Comparison of ENCODE assay signal across 2 cellular contexts in the genomic region with DNA sequence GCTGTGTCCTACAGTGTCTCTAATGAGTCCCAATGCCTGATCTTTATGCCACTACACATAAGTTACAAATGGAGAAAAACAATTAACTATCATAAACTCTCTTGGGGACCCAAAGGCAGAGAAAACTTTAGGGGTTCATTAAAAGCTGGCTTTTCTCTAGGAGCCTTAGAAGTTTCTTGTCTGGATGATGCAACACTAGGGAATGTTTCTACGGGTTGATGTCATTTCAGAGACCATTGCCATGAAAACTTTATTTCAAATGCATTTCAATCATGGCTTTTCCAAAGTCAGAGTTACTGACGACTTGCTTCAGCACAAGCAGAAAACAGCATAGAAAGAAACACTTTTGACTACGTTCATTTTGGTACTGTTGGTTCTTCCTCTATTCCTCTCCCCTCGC.
TF ChIP-seq lines count a peak whose summit lies in the region.

No MANE protein-coding gene starts in this region.

TF ChIP-seq in GM23338, 12 proteins besides CTCF, POLR2A, EP300 and RAD21 (continued from another document):
- TF ChIP-seq, protein P1, sequence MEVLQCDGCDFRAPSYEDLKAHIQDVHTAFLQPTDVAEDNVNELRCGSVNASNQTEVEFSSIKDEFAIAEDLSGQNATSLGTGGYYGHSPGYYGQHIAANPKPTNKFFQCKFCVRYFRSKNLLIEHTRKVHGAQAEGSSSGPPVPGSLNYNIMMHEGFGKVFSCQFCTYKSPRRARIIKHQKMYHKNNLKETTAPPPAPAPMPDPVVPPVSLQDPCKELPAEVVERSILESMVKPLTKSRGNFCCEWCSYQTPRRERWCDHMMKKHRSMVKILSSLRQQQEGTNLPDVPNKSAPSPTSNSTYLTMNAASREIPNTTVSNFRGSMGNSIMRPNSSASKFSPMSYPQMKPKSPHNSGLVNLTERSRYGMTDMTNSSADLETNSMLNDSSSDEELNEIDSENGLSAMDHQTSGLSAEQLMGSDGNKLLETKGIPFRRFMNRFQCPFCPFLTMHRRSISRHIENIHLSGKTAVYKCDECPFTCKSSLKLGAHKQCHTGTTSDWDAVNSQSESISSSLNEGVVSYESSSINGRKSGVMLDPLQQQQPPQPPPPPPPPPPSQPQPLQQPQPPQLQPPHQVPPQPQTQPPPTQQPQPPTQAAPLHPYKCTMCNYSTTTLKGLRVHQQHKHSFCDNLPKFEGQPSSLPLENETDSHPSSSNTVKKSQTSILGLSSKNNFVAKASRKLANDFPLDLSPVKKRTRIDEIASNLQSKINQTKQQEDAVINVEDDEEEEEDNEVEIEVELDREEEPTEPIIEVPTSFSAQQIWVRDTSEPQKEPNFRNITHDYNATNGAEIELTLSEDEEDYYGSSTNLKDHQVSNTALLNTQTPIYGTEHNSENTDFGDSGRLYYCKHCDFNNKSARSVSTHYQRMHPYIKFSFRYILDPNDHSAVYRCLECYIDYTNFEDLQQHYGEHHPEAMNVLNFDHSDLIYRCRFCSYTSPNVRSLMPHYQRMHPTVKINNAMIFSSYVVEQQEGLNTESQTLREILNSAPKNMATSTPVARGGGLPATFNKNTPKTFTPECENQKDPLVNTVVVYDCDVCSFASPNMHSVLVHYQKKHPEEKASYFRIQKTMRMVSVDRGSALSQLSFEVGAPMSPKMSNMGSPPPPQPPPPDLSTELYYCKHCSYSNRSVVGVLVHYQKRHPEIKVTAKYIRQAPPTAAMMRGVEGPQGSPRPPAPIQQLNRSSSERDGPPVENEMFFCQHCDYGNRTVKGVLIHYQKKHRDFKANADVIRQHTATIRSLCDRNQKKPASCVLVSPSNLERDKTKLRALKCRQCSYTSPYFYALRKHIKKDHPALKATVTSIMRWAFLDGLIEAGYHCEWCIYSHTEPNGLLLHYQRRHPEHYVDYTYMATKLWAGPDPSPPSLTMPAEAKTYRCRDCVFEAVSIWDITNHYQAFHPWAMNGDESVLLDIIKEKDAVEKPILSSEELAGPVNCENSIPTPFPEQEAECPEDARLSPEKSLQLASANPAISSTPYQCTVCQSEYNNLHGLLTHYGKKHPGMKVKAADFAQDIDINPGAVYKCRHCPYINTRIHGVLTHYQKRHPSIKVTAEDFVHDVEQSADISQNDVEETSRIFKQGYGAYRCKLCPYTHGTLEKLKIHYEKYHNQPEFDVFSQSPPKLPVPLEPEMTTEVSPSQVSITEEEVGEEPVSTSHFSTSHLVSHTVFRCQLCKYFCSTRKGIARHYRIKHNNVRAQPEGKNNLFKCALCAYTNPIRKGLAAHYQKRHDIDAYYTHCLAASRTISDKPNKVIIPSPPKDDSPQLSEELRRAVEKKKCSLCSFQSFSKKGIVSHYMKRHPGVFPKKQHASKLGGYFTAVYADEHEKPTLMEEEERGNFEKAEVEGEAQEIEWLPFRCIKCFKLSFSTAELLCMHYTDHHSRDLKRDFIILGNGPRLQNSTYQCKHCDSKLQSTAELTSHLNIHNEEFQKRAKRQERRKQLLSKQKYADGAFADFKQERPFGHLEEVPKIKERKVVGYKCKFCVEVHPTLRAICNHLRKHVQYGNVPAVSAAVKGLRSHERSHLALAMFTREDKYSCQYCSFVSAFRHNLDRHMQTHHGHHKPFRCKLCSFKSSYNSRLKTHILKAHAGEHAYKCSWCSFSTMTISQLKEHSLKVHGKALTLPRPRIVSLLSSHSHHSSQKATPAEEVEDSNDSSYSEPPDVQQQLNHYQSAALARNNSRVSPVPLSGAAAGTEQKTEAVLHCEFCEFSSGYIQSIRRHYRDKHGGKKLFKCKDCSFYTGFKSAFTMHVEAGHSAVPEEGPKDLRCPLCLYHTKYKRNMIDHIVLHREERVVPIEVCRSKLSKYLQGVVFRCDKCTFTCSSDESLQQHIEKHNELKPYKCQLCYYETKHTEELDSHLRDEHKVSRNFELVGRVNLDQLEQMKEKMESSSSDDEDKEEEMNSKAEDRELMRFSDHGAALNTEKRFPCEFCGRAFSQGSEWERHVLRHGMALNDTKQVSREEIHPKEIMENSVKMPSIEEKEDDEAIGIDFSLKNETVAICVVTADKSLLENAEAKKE (CRISPR knock-in tag; IDR thresholded peaks at IDR 0.05): no peak
- TF ChIP-seq STAT1 (IDR thresholded peaks at IDR 0.05; ENCODE audit: unreplicated experiment): no peak

TF ChIP-seq in HEK293, 187 proteins besides CTCF, POLR2A, EP300 and RAD21 (continued from another document):
- TF ChIP-seq, protein P2, sequence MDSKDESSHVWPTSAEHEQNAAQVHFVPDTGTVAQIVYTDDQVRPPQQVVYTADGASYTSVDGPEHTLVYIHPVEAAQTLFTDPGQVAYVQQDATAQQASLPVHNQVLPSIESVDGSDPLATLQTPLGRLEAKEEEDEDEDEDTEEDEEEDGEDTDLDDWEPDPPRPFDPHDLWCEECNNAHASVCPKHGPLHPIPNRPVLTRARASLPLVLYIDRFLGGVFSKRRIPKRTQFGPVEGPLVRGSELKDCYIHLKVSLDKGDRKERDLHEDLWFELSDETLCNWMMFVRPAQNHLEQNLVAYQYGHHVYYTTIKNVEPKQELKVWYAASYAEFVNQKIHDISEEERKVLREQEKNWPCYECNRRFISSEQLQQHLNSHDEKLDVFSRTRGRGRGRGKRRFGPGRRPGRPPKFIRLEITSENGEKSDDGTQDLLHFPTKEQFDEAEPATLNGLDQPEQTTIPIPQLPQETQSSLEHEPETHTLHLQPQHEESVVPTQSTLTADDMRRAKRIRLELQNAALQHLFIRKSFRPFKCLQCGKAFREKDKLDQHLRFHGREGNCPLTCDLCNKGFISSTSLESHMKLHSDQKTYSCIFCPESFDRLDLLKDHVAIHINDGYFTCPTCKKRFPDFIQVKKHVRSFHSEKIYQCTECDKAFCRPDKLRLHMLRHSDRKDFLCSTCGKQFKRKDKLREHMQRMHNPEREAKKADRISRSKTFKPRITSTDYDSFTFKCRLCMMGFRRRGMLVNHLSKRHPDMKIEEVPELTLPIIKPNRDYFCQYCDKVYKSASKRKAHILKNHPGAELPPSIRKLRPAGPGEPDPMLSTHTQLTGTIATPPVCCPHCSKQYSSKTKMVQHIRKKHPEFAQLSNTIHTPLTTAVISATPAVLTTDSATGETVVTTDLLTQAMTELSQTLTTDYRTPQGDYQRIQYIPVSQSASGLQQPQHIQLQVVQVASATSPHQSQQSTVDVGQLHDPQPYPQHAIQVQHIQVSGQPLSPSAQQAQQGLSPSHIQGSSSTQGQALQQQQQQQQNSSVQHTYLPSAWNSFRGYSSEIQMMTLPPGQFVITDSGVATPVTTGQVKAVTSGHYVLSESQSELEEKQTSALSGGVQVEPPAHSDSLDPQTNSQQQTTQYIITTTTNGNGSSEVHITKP (tag by site-specific recombination; IDR thresholded peaks at IDR 0.05): peak; percentile 56
- TF ChIP-seq ZNF214 (tag by site-specific recombination; IDR thresholded peaks at IDR 0.05; ENCODE audit: borderline replicate concordance) (no peak), ZNF600 (tag by site-specific recombination; IDR thresholded peaks at IDR 0.05) (no peak), ZNF112 (tag by site-specific recombination; IDR thresholded peaks at IDR 0.05) (no peak), KLF8 (tag by site-specific recombination; IDR thresholded peaks at IDR 0.05) (no peak), ZNF302 (tag by site-specific recombination; IDR thresholded peaks at IDR 0.05; ENCODE audit: low read depth) (no peak), ZNF335 (tag by site-specific recombination; conservative IDR thresholded peaks at IDR 0.05) (peak; percentile 68), ZNF48 (tag by site-specific recombination; IDR thresholded peaks at IDR 0.05) (no peak), MEIS1 (CRISPR knock-in tag; IDR thresholded peaks at IDR 0.05; ENCODE audit: borderline replicate concordance) (no peak), ZNF560 (tag by site-specific recombination; IDR thresholded peaks at IDR 0.05; ENCODE audit: borderline replicate concordance) (no peak)
- TF ChIP-seq, protein P3, sequence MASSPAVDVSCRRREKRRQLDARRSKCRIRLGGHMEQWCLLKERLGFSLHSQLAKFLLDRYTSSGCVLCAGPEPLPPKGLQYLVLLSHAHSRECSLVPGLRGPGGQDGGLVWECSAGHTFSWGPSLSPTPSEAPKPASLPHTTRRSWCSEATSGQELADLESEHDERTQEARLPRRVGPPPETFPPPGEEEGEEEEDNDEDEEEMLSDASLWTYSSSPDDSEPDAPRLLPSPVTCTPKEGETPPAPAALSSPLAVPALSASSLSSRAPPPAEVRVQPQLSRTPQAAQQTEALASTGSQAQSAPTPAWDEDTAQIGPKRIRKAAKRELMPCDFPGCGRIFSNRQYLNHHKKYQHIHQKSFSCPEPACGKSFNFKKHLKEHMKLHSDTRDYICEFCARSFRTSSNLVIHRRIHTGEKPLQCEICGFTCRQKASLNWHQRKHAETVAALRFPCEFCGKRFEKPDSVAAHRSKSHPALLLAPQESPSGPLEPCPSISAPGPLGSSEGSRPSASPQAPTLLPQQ (tag by site-specific recombination; IDR thresholded peaks at IDR 0.05): 0 out of 2 replicates have a peak, but pooled peaks have one; percentile 14
- TF ChIP-seq, protein P4, sequence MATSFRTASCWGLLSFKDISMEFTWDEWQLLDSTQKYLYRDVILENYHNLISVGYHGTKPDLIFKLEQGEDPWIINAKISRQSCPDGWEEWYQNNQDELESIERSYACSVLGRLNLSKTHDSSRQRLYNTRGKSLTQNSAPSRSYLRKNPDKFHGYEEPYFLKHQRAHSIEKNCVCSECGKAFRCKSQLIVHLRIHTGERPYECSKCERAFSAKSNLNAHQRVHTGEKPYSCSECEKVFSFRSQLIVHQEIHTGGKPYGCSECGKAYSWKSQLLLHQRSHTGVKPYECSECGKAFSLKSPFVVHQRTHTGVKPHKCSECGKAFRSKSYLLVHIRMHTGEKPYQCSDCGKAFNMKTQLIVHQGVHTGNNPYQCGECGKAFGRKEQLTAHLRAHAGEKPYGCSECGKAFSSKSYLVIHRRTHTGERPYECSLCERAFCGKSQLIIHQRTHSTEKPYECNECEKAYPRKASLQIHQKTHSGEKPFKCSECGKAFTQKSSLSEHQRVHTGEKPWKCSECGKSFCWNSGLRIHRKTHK (tag by site-specific recombination; IDR thresholded peaks at IDR 0.05): no peak
- TF ChIP-seq, protein P5, sequence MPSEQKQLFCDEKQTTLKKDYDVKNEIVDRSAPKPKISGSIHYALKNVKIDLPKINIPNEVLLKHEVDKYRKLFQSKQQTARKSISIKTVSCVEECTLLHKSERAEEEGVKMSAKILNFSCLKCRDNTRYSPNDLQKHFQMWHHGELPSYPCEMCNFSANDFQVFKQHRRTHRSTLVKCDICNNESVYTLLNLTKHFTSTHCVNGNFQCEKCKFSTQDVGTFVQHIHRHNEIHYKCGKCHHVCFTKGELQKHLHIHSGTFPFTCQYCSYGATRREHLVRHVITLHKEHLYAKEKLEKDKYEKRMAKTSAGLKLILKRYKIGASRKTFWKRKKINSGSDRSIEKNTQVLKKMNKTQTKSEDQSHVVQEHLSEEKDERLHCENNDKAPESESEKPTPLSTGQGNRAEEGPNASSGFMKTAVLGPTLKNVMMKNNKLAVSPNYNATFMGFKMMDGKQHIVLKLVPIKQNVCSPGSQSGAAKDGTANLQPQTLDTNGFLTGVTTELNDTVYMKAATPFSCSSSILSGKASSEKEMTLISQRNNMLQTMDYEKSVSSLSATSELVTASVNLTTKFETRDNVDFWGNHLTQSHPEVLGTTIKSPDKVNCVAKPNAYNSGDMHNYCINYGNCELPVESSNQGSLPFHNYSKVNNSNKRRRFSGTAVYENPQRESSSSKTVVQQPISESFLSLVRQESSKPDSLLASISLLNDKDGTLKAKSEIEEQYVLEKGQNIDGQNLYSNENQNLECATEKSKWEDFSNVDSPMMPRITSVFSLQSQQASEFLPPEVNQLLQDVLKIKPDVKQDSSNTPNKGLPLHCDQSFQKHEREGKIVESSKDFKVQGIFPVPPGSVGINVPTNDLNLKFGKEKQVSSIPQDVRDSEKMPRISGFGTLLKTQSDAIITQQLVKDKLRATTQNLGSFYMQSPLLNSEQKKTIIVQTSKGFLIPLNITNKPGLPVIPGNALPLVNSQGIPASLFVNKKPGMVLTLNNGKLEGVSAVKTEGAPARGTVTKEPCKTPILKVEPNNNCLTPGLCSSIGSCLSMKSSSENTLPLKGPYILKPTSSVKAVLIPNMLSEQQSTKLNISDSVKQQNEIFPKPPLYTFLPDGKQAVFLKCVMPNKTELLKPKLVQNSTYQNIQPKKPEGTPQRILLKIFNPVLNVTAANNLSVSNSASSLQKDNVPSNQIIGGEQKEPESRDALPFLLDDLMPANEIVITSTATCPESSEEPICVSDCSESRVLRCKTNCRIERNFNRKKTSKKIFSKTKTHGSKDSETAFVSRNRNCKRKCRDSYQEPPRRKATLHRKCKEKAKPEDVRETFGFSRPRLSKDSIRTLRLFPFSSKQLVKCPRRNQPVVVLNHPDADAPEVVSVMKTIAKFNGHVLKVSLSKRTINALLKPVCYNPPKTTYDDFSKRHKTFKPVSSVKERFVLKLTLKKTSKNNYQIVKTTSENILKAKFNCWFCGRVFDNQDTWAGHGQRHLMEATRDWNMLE (tag by site-specific recombination; conservative IDR thresholded peaks at IDR 0.05; ENCODE audit: low read depth): 0 out of 2 replicates have a peak, but pooled peaks have one; percentile 29
